Comparison of ENCODE assay signal across 27 cellular contexts in the genomic region with DNA sequence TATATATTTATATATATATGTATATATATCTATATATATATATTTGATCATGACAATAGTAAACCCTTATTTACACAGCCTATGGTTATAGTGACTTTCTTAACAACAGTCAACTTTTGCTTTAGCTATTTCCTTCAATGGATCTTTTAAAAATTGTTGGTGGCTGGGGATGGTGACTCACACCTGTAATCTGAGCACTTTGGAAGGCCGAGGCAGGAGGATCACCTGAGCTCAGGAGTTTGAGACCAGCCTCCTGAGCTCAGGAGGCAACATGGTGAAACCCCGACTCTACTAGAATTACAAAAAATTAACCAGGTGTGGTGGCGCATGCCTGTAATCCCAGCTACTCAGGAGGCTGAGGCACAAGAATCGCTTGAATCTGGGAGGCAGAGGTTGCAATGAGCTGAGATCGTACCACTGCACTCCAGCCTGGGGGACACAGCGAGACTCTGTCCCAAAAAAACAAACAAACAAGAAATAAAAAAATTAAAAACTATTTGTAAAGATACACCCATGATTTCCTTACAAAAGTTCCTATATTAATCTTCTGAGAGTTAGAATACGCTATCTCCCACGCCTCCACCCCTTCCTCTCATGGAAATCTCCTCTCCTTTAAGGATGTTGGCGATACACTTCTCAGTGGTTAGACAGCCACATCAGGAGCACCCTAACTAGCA.
"Had no signal": no experiment of that assay in that cellular context is flagged by ENCODE, and none has a peak within 500 bp of the region (broad histone marks: within the 10 kb centered on the region; RNA-seq: fewer than 3 reads in every experiment).

No MANE protein-coding gene starts in this region.

- H2AFZ ChIP-seq: hepatocyte, neural progenitor cell had no signal

- H3K4me3 Mint-ChIP-seq: naive thymus-derived CD4-positive, alpha-beta T cell; natural killer cell treated with Interleukin-12 subunit alpha and Interleukin-12 subunit beta and Interleukin-15 and Interleukin-18, amount 100 ng/mL, for 72 hours; neural progenitor cell; stimulated activated memory B cell treated with anti-CD40 and anti-IgM and Interleukin-4, amounts not matched to agents 10 μg/mL and 1 μg/mL and 100 μg/mL, for 72 hours; stimulated activated naive CD8-positive, alpha-beta T cell treated with anti-CD3 and anti-CD28 coated beads, Interleukin-15, amount 100 ng/mL, for 72 hours; type B pancreatic cell had no signal

- H3K9me3 ChIP-seq: left ventricle myocardium inferior, mucosa of descending colon, neutrophil, ovary, sigmoid colon, tibial nerve, uterus had no signal

- H3K9me3 Mint-ChIP-seq: naive thymus-derived CD4-positive, alpha-beta T cell; natural killer cell treated with Interleukin-12 subunit alpha and Interleukin-12 subunit beta and Interleukin-15 and Interleukin-18, amount 100 ng/mL, for 72 hours; neural progenitor cell; stimulated activated memory B cell treated with anti-CD40 and anti-IgM and Interleukin-4, amounts not matched to agents 10 μg/mL and 1 μg/mL and 100 μg/mL, for 72 hours; stimulated activated naive CD8-positive, alpha-beta T cell treated with anti-CD3 and anti-CD28 coated beads, Interleukin-15, amount 100 ng/mL, for 72 hours; type B pancreatic cell had no signal

- H3K79me2 ChIP-seq: hepatocyte had no signal

- H3K36me3 ChIP-seq: left ventricle myocardium inferior, neural progenitor cell, neutrophil, ovary, sigmoid colon, tibial nerve, uterus had no signal

- H3K27me3 ChIP-seq: hepatocyte, neural progenitor cell, neutrophil, ovary, sigmoid colon, tibial nerve, uterus had no signal

- H3K4me3 ChIP-seq: hepatocyte, left ventricle myocardium inferior, lung, mucosa of descending colon, neural progenitor cell, ovary, sigmoid colon, smooth muscle cell, tibial nerve, uterus had no signal

- H3K4me2 ChIP-seq: neural progenitor cell, smooth muscle cell had no signal

- H3K27me3 Mint-ChIP-seq: stimulated activated memory B cell treated with anti-CD40 and anti-IgM and Interleukin-4, amounts not matched to agents 10 μg/mL and 1 μg/mL and 100 μg/mL, for 72 hours; stimulated activated naive CD8-positive, alpha-beta T cell treated with anti-CD3 and anti-CD28 coated beads, Interleukin-15, amount 100 ng/mL, for 72 hours; type B pancreatic cell had no signal

- DNase-seq: islet precursor cell; left ventricle myocardium inferior; mesendoderm; midbrain; mucosa of descending colon; naive thymus-derived CD4-positive, alpha-beta T cell; ovary; right cardiac atrium; sigmoid colon; stimulated activated CD4-positive, alpha-beta T cell treated with anti-CD3 and anti-CD28 coated beads, Interleukin-1b, Interleukin-23, amount 100 ng/mL, for 48 hours; stimulated activated CD4-positive, alpha-beta T cell treated with anti-CD3 and anti-CD28 coated beads, Interleukin-2, amount 100 ng/mL, for 48 hours; stimulated activated CD4-positive, alpha-beta T cell treated with anti-CD3 and anti-CD28 coated beads, Interleukin-4, amount 100 ng/mL, for 4 hours; stimulated activated CD8-positive, alpha-beta memory T cell treated with anti-CD3 and anti-CD28 coated beads, Interleukin-4, amount 100 ng/mL, for 48 hours; stimulated activated naive CD4-positive, alpha-beta T cell treated with Interleukin-2 at 50 U/mL for 16 hours; stimulated activated naive CD8-positive, alpha-beta T cell treated with anti-CD3 and anti-CD28 coated beads, Interleukin-15, amount 100 ng/mL, for 72 hours; substantia nigra; uterus had no signal

- H3K36me3 Mint-ChIP-seq: naive thymus-derived CD4-positive, alpha-beta T cell; natural killer cell treated with Interleukin-12 subunit alpha and Interleukin-12 subunit beta and Interleukin-15 and Interleukin-18, amount 100 ng/mL, for 72 hours; neural progenitor cell; stimulated activated memory B cell treated with anti-CD40 and anti-IgM and Interleukin-4, amounts not matched to agents 10 μg/mL and 1 μg/mL and 100 μg/mL, for 72 hours; type B pancreatic cell had no signal

- H3K4me1 Mint-ChIP-seq: naive thymus-derived CD4-positive, alpha-beta T cell; stimulated activated memory B cell treated with anti-CD40 and anti-IgM and Interleukin-4, amounts not matched to agents 10 μg/mL and 1 μg/mL and 100 μg/mL, for 72 hours; stimulated activated naive CD8-positive, alpha-beta T cell treated with anti-CD3 and anti-CD28 coated beads, Interleukin-15, amount 100 ng/mL, for 72 hours had no signal

- H3K27ac ChIP-seq: left ventricle myocardium inferior, neural progenitor cell, neutrophil, ovary, tibial nerve had no signal

- ATAC-seq: mucosa of descending colon; naive thymus-derived CD4-positive, alpha-beta T cell; natural killer cell treated with Interleukin-12 subunit alpha and Interleukin-12 subunit beta and Interleukin-15 and Interleukin-18, amount 100 ng/mL, for 72 hours; right cardiac atrium; stimulated activated memory B cell treated with anti-CD40 and anti-IgM and Interleukin-4, amounts not matched to agents 10 μg/mL and 1 μg/mL and 100 μg/mL, for 72 hours; stimulated activated naive CD8-positive, alpha-beta T cell treated with anti-CD3 and anti-CD28 coated beads, Interleukin-15, amount 100 ng/mL, for 72 hours had no signal

- H3K27ac Mint-ChIP-seq: naive thymus-derived CD4-positive, alpha-beta T cell; natural killer cell treated with Interleukin-12 subunit alpha and Interleukin-12 subunit beta and Interleukin-15 and Interleukin-18, amount 100 ng/mL, for 72 hours; neural progenitor cell; progenitor cell of endocrine pancreas; stimulated activated memory B cell treated with anti-CD40 and anti-IgM and Interleukin-4, amounts not matched to agents 10 μg/mL and 1 μg/mL and 100 μg/mL, for 72 hours; stimulated activated naive CD8-positive, alpha-beta T cell treated with anti-CD3 and anti-CD28 coated beads, Interleukin-15, amount 100 ng/mL, for 72 hours; type B pancreatic cell had no signal

- H3K9ac ChIP-seq: neural progenitor cell had no signal

- H3K4me1 ChIP-seq: left ventricle myocardium inferior, tibial nerve had no signal
